8 cellular contexts compared by ENCODE assay signal in genomic region chr4:113760852-113761681, GRCh38. TPM values are rescaled to one million over a fixed set of nuclear protein-coding genes. Genes with fewer than 3 reads are reported as not detected.
DNase-seq lines count a peak whose midpoint lies in the region; ATAC-seq and TF ChIP-seq lines count a peak whose summit lies in the region.

No MANE protein-coding gene starts in this region.

- TF ChIP-seq CTCF in OCI-LY3 (IDR thresholded peaks at IDR 0.05; ENCODE audit: low read depth, low read length): no peak
- TF ChIP-seq CTCF in fibroblast of pulmonary artery (IDR thresholded peaks at IDR 0.05; ENCODE audit: low read length, missing control alignments): no peak
- TF ChIP-seq CTCF in natural killer cell (IDR thresholded peaks at IDR 0.05): no peak

- peak overlapping the region; percentile 87 for H3K4me3 ChIP-seq in OCI-LY3 (ENCODE audit: low read length)
- peak overlapping the region; percentile 85 for H3K4me3 ChIP-seq in fibroblast of pulmonary artery (replicated peaks; ENCODE audit: low read depth, low read length)

- intact Hi-C loops in natural killer cell (cut with micrococcal nuclease): loop anchor here (2.0 to 5.0 kb wide), 4 partner anchors 16 to 246 kb away; no protein-coding TSS in a partner anchor

- no peaks in the 10 kb centered on the region for H3K36me3 Mint-ChIP-seq in natural killer cell

- H3K9me3 ChIP-seq in OCI-LY3 (ENCODE audit: insufficient read depth, low read length): no peaks in the 10 kb centered on the region

- no peaks in the 10 kb centered on the region for H3K36me3 ChIP-seq in OCI-LY3 (replicated peaks; ENCODE audit: low read depth, low read length)

- peak overlapping the region; percentile 98 for H3K27ac ChIP-seq in OCI-LY3 (ENCODE audit: low read length)

- peak overlapping the region; percentile 96 for H3K9ac ChIP-seq in OCI-LY3 (ENCODE audit: low read length)

- peak overlapping the region; percentile 91 for H3K4me2 ChIP-seq in OCI-LY3 (ENCODE audit: low read length)

- peak; percentile 7 for ATAC-seq in GM18873 (IDR thresholded peaks at IDR 0.05; ENCODE audit: low FRiP score, unreplicated experiment)
- ATAC-seq in HG03095 (IDR thresholded peaks at IDR 0.05; ENCODE audit: unreplicated experiment): peak; percentile 20
- ATAC-seq in natural killer cell: peak in 2 of 3 donors; percentile 15 to 21

- no peaks in the 10 kb centered on the region for H3K9me3 Mint-ChIP-seq in natural killer cell

- peaks cover 42 to 50% of the 10 kb centered on the region in 2 donors for H3K4me1 Mint-ChIP-seq in natural killer cell

- peak overlapping the region; percentile 97 for H3K4me3 Mint-ChIP-seq in natural killer cell

- H3K4me1 ChIP-seq in OCI-LY3 (ENCODE audit: low read length): peaks cover 16% of the 10 kb centered on the region

- peaks cover 12% of the 10 kb centered on the region for H3K79me2 ChIP-seq in OCI-LY3 (ENCODE audit: low read length)

- H2AFZ ChIP-seq in OCI-LY3 (ENCODE audit: low read depth, low read length): peak overlapping the region; percentile 81

- H3K27me3 ChIP-seq in OCI-LY3 (ENCODE audit: low read depth, low read length): peaks cover 7% of the 10 kb centered on the region; the same call in 1 of the 2 replicates

- H3K27ac Mint-ChIP-seq in natural killer cell: peak overlapping the region; percentile 94 to 99

- peaks cover 0 to 2% of the 10 kb centered on the region in 2 donors for H3K27me3 Mint-ChIP-seq in natural killer cell (ENCODE audit: low read depth in 2 of 2)

- DNase-seq in AG20443 (ENCODE audit: low spot score) (peak; percentile 79), fibroblast of pulmonary artery (ENCODE audit: low read depth) (peak; percentile 89), natural killer cell (no peak), stromal cell of bone marrow (ENCODE audit: low read depth) (peak; percentile 79)
- DNase-seq in activated T-helper 9 cell treated with anti-CD3 and anti-CD28 coated beads, Interleukin-2, amount 50 U/mL, for 16 hours (ENCODE audit: low read depth): peak; percentile 44

- 0 out of 2 replicates have a peak, but pooled peaks cover 2% of the 10 kb centered on the region for H4K20me1 ChIP-seq in OCI-LY3 (ENCODE audit: insufficient read depth, low read length)

RNA-seq across cellular contexts. Expression of gene CAMK2D, which starts 0.5 kb away (rescaled TPM):
- 10 to 100 TPM; 31.6 to 40.1 (median 34.5) TPM for total RNA-seq in natural killer cell
